ENCODE assay signal across 2 cellular contexts in genomic region chr12:110252716-110253115, GRCh38.
TF ChIP-seq lines count a peak whose summit lies in the region.

No MANE protein-coding gene starts in this region.

TF ChIP-seq in IMR-90, 13 proteins besides CTCF, POLR2A, EP300 and RAD21:
- no peak for TF ChIP-seq RCOR1 (IDR thresholded peaks at IDR 0.05; ENCODE audit: insufficient replicate concordance, low read length)
- no peak for TF ChIP-seq FOS (IDR thresholded peaks at IDR 0.05; ENCODE audit: low read depth, low read length)
- TF ChIP-seq MXI1 (IDR thresholded peaks at IDR 0.05; ENCODE audit: borderline replicate concordance, low read depth, low read length) = no peak
- TF ChIP-seq BHLHE40 (IDR thresholded peaks at IDR 0.05; ENCODE audit: low read depth, low read length) = no peak
- TF ChIP-seq CEBPB (IDR thresholded peaks at IDR 0.05; ENCODE audit: low read depth, low read length) = no peak
- no peak for TF ChIP-seq ELK1 (IDR thresholded peaks at IDR 0.05; ENCODE audit: borderline replicate concordance, low read depth, low read length)
- no peak for TF ChIP-seq USF2 (IDR thresholded peaks at IDR 0.05; ENCODE audit: low read depth, low read length)
- TF ChIP-seq NFE2L2 (IDR thresholded peaks at IDR 0.05; ENCODE audit: low read depth, low read length) = no peak
- no peak for TF ChIP-seq MAFK (IDR thresholded peaks at IDR 0.05; ENCODE audit: low read depth, low read length)
- no peak for TF ChIP-seq CHD1 (IDR thresholded peaks at IDR 0.05; ENCODE audit: low read depth, low read length)
- TF ChIP-seq SMC3 (IDR thresholded peaks at IDR 0.05; ENCODE audit: low read depth, low read length) = no peak
- no peak for TF ChIP-seq RFX5 (IDR thresholded peaks at IDR 0.05; ENCODE audit: low read depth, low read length)
- no peak for TF ChIP-seq MAZ (IDR thresholded peaks at IDR 0.05; ENCODE audit: borderline replicate concordance, low read depth, low read length)
TF ChIP-seq in IMR-90: peak in this region for 0.

TF ChIP-seq in HepG2, 621 proteins besides CTCF, POLR2A, EP300 and RAD21:
- TF ChIP-seq ZNF687 (CRISPR knock-in tag; IDR thresholded peaks at IDR 0.05) = 0 out of 2 replicates have a peak, but pooled peaks have one; percentile 20
- no peak for TF ChIP-seq THRA (CRISPR knock-in tag; IDR thresholded peaks at IDR 0.05; ENCODE audit: borderline replicate concordance)
